ENCODE assay signal across 13 cellular contexts in the genomic region with DNA sequence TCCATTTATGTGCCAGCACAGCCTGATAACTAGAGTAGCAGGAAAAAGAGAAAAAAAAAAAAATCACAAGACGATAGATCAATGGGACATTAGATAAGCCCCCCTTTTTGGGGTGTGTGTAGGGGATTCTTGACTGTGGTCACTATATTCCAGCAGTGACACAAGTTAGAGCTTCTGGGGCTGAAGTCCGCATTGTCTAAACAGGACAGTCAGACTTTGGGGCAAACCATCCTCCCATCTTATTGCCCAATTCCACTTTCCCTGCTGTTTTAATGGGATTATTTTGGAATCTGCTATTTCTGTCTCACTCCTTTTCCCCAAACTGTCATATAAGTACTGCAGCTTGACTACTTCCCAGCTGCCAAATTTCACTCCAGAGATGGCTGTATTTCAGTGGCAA.
DNase-seq lines count a peak whose midpoint lies in the region; ATAC-seq and TF ChIP-seq lines count a peak whose summit lies in the region.
"Had no signal": no experiment of that assay in that cellular context is flagged by ENCODE, and none has a peak within 500 bp of the region (broad histone marks: within the 10 kb centered on the region; RNA-seq: fewer than 3 reads in every experiment).

No MANE protein-coding gene starts in this region.

- H2BK12ac ChIP-seq in trophoblast cell (ENCODE audit: low read length): no peak overlapping the region

- TF ChIP-seq CTCF in HEK293 (tag by site-specific recombination; IDR thresholded peaks at IDR 0.05): no peak

- no peak overlapping the region for H3K9ac ChIP-seq in trophoblast cell (ENCODE audit: low read length)
- H3K9ac ChIP-seq: BLaER1 treated with 17β-estradiol and CSF1 and Interleukin-3, amounts not matched to agents 10 nM and 100 nM; GM23248 had no signal

- H3K27ac ChIP-seq in HEK293 (ENCODE audit: extremely low read depth, low read depth, low read length): no peak overlapping the region
- no peak overlapping the region for H3K27ac ChIP-seq in trophoblast cell (ENCODE audit: low read depth, low read length)
- H3K27ac ChIP-seq in temporal lobe (ENCODE audit: low read depth, low read length): peak overlapping the region; percentile 30
- H3K27ac ChIP-seq: BLaER1 treated with 17β-estradiol and CSF1 and Interleukin-3, amounts not matched to agents 10 nM and 100 nM; GM23248 had no signal

- peaks cover 9% of the 10 kb centered on the region for H3K4me1 ChIP-seq in HEK293 (ENCODE audit: control insufficient read depth, insufficient read depth, low read length)
- no peaks in the 10 kb centered on the region for H3K4me1 ChIP-seq in trophoblast cell (ENCODE audit: control insufficient read depth in 1 of 2, insufficient read depth in 2 of 2, low read length in 2 of 2)

- no peaks in the 10 kb centered on the region for H3K27me3 ChIP-seq in trophoblast cell (ENCODE audit: insufficient read depth, low read length)
- H3K27me3 ChIP-seq: BLaER1 treated with 17β-estradiol and CSF1 and Interleukin-3, amounts not matched to agents 10 nM and 100 nM had no signal

- H2BK5ac ChIP-seq in trophoblast cell (ENCODE audit: low read depth, low read length, poor library complexity): no peak overlapping the region

- CTCF ChIA-PET in HEK293 (lab: Yijun Ruan, JAX): no interaction called here

- H3K23ac ChIP-seq in trophoblast cell (ENCODE audit: low read length): peak overlapping the region; percentile 64

- H3K36me3 ChIP-seq in HEK293 (ENCODE audit: control insufficient read depth in 2 of 2, insufficient read depth in 1 of 2, low read length in 2 of 2) (peaks cover 6 to 8% of the 10 kb centered on the region in 2 experiments; a peak in 2 of 3 replicates), trophoblast cell (ENCODE audit: control insufficient read depth in 1 of 2, insufficient read depth in 2 of 2, low read length in 2 of 2) (peaks cover 2% of the 10 kb centered on the region in 2 experiments)

- no peak overlapping the region for H3K14ac ChIP-seq in trophoblast cell (ENCODE audit: low read length)

- POLR2A ChIA-PET in HEK293 (lab: Yijun Ruan, JAX): no interaction called here

- H2AK5ac ChIP-seq in trophoblast cell (ENCODE audit: low read length): no peak overlapping the region

- H3K79me1 ChIP-seq in trophoblast cell (ENCODE audit: low read length): no peaks in the 10 kb centered on the region

- no CpG with 5 or more reads among the region's 2 CpGs for WGBS in trophoblast cell (ENCODE audit: extremely low coverage, insufficient coverage, insufficient read length)

- H3K4me3 ChIP-seq in HEK293 (ENCODE audit: low read depth, low read length) (no peak overlapping the region), trophoblast cell (ENCODE audit: low read depth, low read length) (no peak overlapping the region)
- H3K4me3 ChIP-seq: BLaER1 treated with 17β-estradiol and CSF1 and Interleukin-3, amounts not matched to agents 10 nM and 100 nM; GM23248 had no signal

- no peak overlapping the region for H4K8ac ChIP-seq in trophoblast cell (ENCODE audit: low read depth, low read length)

- no peak overlapping the region for H4K12ac ChIP-seq in trophoblast cell (ENCODE audit: low read depth, low read length)

- no peak overlapping the region for H3K4ac ChIP-seq in trophoblast cell (ENCODE audit: low read depth, low read length)

- H3K79me2 ChIP-seq in trophoblast cell (ENCODE audit: control insufficient read depth, insufficient read depth, low read length, poor library complexity): no peaks in the 10 kb centered on the region

- no peak overlapping the region for H3K4me2 ChIP-seq in trophoblast cell (ENCODE audit: low read length)
- H3K4me2 ChIP-seq: BLaER1 treated with 17β-estradiol and CSF1 and Interleukin-3, amounts not matched to agents 10 nM and 100 nM had no signal

- DNase-seq in left lobe of liver (ENCODE audit: low spot score): no peak
- DNase-seq in trophoblast cell: no peak
- DNase-seq in stimulated activated CD4-positive, alpha-beta T cell treated with anti-CD3 and anti-CD28 coated beads, Interleukin-4, amount 100 ng/mL, for 1 hour: no peak
- no peak for DNase-seq in Kasumi-1 (lab: John Stamatoyannopoulos, UW)
- no peak for DNase-seq in mucosa of gallbladder (ENCODE audit: low spot score)
- DNase-seq: 8988T; ACHN; CD4-positive, CD25-positive, alpha-beta regulatory T cell; GM23248 had no signal

- no peak overlapping the region for H2AFZ ChIP-seq in trophoblast cell (ENCODE audit: insufficient read depth, low read length, poor library complexity)
- H2AFZ ChIP-seq: GM23248 had no signal

- no peaks in the 10 kb centered on the region for H3K9me3 ChIP-seq in HEK293 (ENCODE audit: control insufficient read depth, insufficient read depth, low read depth, low read length)
- no peaks in the 10 kb centered on the region for H3K9me3 ChIP-seq in trophoblast cell (ENCODE audit: insufficient read depth, low read depth, low read length)

- no peak overlapping the region for H4K91ac ChIP-seq in trophoblast cell (ENCODE audit: low read depth, low read length)

- peak; percentile 78 for ATAC-seq in left lobe of liver
- ATAC-seq: HCT116 had no signal

- no peak overlapping the region for H2BK120ac ChIP-seq in trophoblast cell (ENCODE audit: insufficient read depth, low read length, poor library complexity)

- H3K18ac ChIP-seq in trophoblast cell (ENCODE audit: low read length): no peak overlapping the region

TF ChIP-seq in HEK293, 187 proteins besides CTCF, POLR2A, EP300 and RAD21:
- TF ChIP-seq SCRT2 (tag by site-specific recombination; IDR thresholded peaks at IDR 0.05) (no peak), ZNF138 (tag by site-specific recombination; IDR thresholded peaks at IDR 0.05; ENCODE audit: borderline replicate concordance) (no peak), ZNF837 (tag by site-specific recombination; IDR thresholded peaks at IDR 0.05) (no peak)
- TF ChIP-seq, protein P1, sequence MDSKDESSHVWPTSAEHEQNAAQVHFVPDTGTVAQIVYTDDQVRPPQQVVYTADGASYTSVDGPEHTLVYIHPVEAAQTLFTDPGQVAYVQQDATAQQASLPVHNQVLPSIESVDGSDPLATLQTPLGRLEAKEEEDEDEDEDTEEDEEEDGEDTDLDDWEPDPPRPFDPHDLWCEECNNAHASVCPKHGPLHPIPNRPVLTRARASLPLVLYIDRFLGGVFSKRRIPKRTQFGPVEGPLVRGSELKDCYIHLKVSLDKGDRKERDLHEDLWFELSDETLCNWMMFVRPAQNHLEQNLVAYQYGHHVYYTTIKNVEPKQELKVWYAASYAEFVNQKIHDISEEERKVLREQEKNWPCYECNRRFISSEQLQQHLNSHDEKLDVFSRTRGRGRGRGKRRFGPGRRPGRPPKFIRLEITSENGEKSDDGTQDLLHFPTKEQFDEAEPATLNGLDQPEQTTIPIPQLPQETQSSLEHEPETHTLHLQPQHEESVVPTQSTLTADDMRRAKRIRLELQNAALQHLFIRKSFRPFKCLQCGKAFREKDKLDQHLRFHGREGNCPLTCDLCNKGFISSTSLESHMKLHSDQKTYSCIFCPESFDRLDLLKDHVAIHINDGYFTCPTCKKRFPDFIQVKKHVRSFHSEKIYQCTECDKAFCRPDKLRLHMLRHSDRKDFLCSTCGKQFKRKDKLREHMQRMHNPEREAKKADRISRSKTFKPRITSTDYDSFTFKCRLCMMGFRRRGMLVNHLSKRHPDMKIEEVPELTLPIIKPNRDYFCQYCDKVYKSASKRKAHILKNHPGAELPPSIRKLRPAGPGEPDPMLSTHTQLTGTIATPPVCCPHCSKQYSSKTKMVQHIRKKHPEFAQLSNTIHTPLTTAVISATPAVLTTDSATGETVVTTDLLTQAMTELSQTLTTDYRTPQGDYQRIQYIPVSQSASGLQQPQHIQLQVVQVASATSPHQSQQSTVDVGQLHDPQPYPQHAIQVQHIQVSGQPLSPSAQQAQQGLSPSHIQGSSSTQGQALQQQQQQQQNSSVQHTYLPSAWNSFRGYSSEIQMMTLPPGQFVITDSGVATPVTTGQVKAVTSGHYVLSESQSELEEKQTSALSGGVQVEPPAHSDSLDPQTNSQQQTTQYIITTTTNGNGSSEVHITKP (tag by site-specific recombination; IDR thresholded peaks at IDR 0.05): peak; percentile 17; the same call in 1 of the 2 replicates
